In genomic region chr1:233328661-233329498, GRCh38 we compare ENCODE assay signal across 8 cellular contexts. TPM values are rescaled to one million over a fixed set of nuclear protein-coding genes. Genes with fewer than 3 reads are reported as not detected.
DNase-seq lines count a peak whose midpoint lies in the region; ATAC-seq, FAIRE-seq and TF ChIP-seq lines count a peak whose summit lies in the region.

No MANE protein-coding gene starts in this region.

- H3K9me3 Mint-ChIP-seq in endothelial cell (ENCODE audit: unreplicated experiment) = no peaks in the 10 kb centered on the region

- no peak overlapping the region for H3K27ac Mint-ChIP-seq in endothelial cell (ENCODE audit: unreplicated experiment)

- no peaks in the 10 kb centered on the region for H3K36me3 Mint-ChIP-seq in endothelial cell (ENCODE audit: low read depth, unreplicated experiment)

- H3K4me3 Mint-ChIP-seq in endothelial cell (ENCODE audit: unreplicated experiment) = peak overlapping the region; percentile 85

- H3K36me3 ChIP-seq in neutrophil = no peaks in the 10 kb centered on the region

- H3K9me3 ChIP-seq in neutrophil = no peaks in the 10 kb centered on the region

- FAIRE-seq in H54 (lab: Jason Lieb, UNC) = no peak

- peaks cover 13 to 18% of the 10 kb centered on the region in 2 experiments for H3K4me1 ChIP-seq in neutrophil (ENCODE audit: control insufficient read depth in 1 of 2, insufficient read depth in 1 of 2, low read depth in 1 of 2, low read length in 1 of 2)

- peak overlapping the region; percentile 78 to 82 for H3K4me3 ChIP-seq in neutrophil (ENCODE audit: low read depth in 1 of 2, low read length in 1 of 2)

- no peak overlapping the region for H3K27ac ChIP-seq in neutrophil

- no peaks in the 10 kb centered on the region for H3K4me1 Mint-ChIP-seq in endothelial cell (ENCODE audit: unreplicated experiment)

- peak; percentile 21 to 57 for DNase-seq in NCI-H526 (lab: John Stamatoyannopoulos, UW)
- DNase-seq in NCI-H526 treated with DMSO at 0.1 percent for 48 hours (lab: John Stamatoyannopoulos, UW) = no peak
- peak; percentile 53 for DNase-seq in RKO (ENCODE audit: low spot score)
- DNase-seq in endothelial cell (ENCODE audit: low spot score) = no peak
- DNase-seq in H54 (ENCODE audit: insufficient read length, low spot score) = no peak
- no peak for DNase-seq in iPS-NIHi7 (ENCODE audit: extremely low spot score)

- peaks cover 12% of the 10 kb centered on the region for H3K27me3 Mint-ChIP-seq in endothelial cell (ENCODE audit: unreplicated experiment)

- H3K27me3 ChIP-seq in neutrophil = peaks cover 44% of the 10 kb centered on the region

- TF ChIP-seq CTCF in endothelial cell (IDR thresholded peaks at IDR 0.05; ENCODE audit: unreplicated experiment) = no peak
- TF ChIP-seq CTCF in neutrophil (IDR thresholded peaks at IDR 0.05) = no peak

- no peak for TF ChIP-seq POLR2A in H54 (IDR thresholded peaks at IDR 0.05; ENCODE audit: low read depth, low read length)

- ATAC-seq in activated CD4-positive, CD25-positive, alpha-beta regulatory T cell treated with anti-CD3 and anti-CD28 coated beads, Interleukin-2, amount 50 U/mL, for 24 hours = no peak

RNA-seq across cellular contexts. Expression of gene MAP3K21, which starts 1.4 kb away (rescaled TPM):
- 0.67 TPM for total RNA-seq in endothelial cell (ENCODE audit: unreplicated experiment)

RNA-seq across cellular contexts. Expression of gene PCNX2, which starts 33.4 kb away (rescaled TPM):
- 24.0 TPM for total RNA-seq in endothelial cell (ENCODE audit: unreplicated experiment)

Comparison
In these comparisons a context has a peak if more than half of its experiments do, and no peak if none do; other contexts are left out.
1. DNase-seq: peak in NCI-H526 (2 of 2) and RKO (single experiment); none in NCI-H526 treated with DMSO at 0.1 percent for 48 hours (single experiment), endothelial cell (single experiment), H54 (single experiment) and iPS-NIHi7 (single experiment).